7 cellular contexts compared by ENCODE assay signal in the genomic region with DNA sequence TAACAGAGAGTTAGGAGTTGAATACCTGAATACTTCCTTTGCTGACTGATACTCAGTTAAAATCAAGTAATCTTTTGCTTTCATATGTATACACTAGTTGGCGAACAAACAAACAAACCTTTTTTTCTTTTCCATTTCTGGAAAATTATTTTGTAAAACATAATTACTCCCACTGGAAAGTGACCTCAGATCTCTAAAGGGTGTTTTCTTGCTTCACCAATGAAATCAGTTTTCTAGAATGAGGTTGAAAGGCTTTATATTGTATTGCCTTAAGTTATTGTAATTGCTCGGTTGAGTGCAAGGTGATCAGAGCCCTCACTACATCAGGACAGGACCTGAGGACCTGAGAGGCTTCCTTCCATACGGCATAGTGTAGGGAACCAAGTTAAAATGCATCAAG. TPM values are rescaled to one million over a fixed set of nuclear protein-coding genes. Genes with fewer than 3 reads are reported as not detected.
"Had no signal": no experiment of that assay in that cellular context is flagged by ENCODE, and none has a peak within 500 bp of the region (broad histone marks: within the 10 kb centered on the region; RNA-seq: fewer than 3 reads in every experiment).

A gene with protein sequence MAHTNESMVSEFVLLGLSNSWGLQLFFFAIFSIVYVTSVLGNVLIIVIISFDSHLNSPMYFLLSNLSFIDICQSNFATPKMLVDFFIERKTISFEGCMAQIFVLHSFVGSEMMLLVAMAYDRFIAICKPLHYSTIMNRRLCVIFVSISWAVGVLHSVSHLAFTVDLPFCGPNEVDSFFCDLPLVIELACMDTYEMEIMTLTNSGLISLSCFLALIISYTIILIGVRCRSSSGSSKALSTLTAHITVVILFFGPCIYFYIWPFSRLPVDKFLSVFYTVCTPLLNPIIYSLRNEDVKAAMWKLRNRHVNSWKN (plus strand): TSS at position 301 of the 400 bp plus-strand sequence. CDS start 4,750 bp downstream, outside the sequence.

- H3K4me3 ChIP-seq: GM12878 had no signal

- ATAC-seq: GM12878 had no signal

- FAIRE-seq: GM12878, GM12891, GM12892, GM18507, GM19239 had no signal

- DNase-seq: GDM1, GF-D8 had no signal

RNA-seq across cellular contexts. Expression of the gene that starts here (rescaled TPM):
- total RNA-seq: GM12878 had no signal
- polyA plus RNA-seq: GM12878 had no signal
